In the genomic region with DNA sequence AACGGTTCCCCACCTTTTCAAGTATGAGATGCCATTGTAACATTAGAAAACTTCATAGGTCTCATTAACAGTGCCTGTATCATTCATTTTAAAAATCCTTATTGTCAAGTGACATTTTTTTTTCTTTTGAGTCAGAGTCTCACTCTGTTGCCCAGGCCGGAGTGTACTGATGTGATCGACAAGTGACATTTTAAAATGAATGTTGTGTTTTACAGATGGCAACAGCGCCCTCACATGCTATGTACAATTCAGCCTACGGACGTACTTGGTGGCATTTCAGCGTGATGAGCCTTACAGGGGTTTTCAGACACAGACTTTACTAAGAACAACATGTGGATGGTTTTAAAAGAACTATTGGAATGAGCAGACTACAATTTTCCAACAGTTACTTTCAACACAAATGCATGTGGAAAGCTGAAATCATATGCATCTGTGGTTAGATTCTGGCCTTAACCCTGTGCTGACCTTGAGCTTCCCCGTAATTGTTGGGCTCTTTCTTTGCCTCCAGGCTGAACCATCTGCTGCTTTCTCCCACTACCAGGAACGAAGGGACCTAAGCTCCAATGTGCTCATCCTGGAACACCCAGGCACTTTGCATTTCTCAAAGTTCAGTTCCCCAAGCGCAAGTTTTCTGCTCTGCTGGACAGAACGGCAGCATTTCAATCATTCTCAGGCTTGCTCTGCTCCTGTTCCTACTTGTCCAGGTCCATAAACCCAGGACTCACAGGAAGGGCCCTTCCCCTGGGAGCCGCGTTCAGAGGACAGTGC, we compare ENCODE assay signal across 9 cellular contexts.
DNase-seq lines count a peak whose midpoint lies in the region; ATAC-seq and TF ChIP-seq lines count a peak whose summit lies in the region.
"Had no signal": no experiment of that assay in that cellular context is flagged by ENCODE, and none has a peak within 500 bp of the region (broad histone marks: within the 10 kb centered on the region; RNA-seq: fewer than 3 reads in every experiment).

No MANE protein-coding gene starts in this region.

- no peaks in the 10 kb centered on the region for H3K79me2 ChIP-seq in osteoblast (ENCODE audit: insufficient read depth, low read length)

- H3K9me3 ChIP-seq in HEK293 (ENCODE audit: control insufficient read depth, insufficient read depth, low read depth, low read length) (no peaks in the 10 kb centered on the region), Panc1 (ENCODE audit: control insufficient read depth, insufficient read depth, low read depth, low read length) (no peaks in the 10 kb centered on the region), osteoblast (ENCODE audit: low read depth, low read length) (no peaks in the 10 kb centered on the region)

- H4K20me1 ChIP-seq in osteoblast (ENCODE audit: insufficient read depth, low read length): no peaks in the 10 kb centered on the region

- intact Hi-C loops in Panc1 (cut with micrococcal nuclease; ENCODE audit: unreplicated experiment): loop anchor here (5.0 to 10.0 kb wide), 2 partner anchors 178 to 285 kb away; no protein-coding TSS in a partner anchor

- CTCF ChIA-PET in HEK293 (lab: Yijun Ruan, JAX): interaction anchor here (0.6 to 4.1 kb wide), 24 partner anchors 9 to 532 kb away, joined by 3 to 38 read pairs (median 4); no protein-coding TSS in a partner anchor
- CTCF ChIA-PET in Panc1 (lab: Charles Lee): interaction anchor here (0.6 to 1.5 kb wide), 2 partner anchors 286 to 328 kb away, joined by 3 to 7 read pairs; no protein-coding TSS in a partner anchor

- ATAC-seq in Panc1 (peak; percentile 93), GM18909 (IDR thresholded peaks at IDR 0.05; ENCODE audit: poor library complexity, unreplicated experiment) (no peak), GM21786 (IDR thresholded peaks at IDR 0.05; ENCODE audit: unreplicated experiment) (no peak)

- peak overlapping the region; percentile 18 for H3K4me2 ChIP-seq in osteoblast (ENCODE audit: insufficient read depth, low read length)
- H3K4me2 ChIP-seq: KMS-11 had no signal

- peak overlapping the region; percentile 76 for H2AFZ ChIP-seq in osteoblast (ENCODE audit: low read length)

- H3K4me3 ChIP-seq in HEK293 (ENCODE audit: low read depth, low read length) (no peak overlapping the region), Panc1 (ENCODE audit: low read depth in 2 of 2, low read length in 2 of 2) (no peak overlapping the region), osteoblast (ENCODE audit: insufficient read depth, low read length) (no peak overlapping the region)

- POLR2A ChIA-PET in HEK293 (lab: Yijun Ruan, JAX): no interaction called here
- POLR2A ChIA-PET in Panc1 (lab: Charles Lee): interaction anchor here (0.6 kb wide), 1 partner anchor 155 kb away, joined by 3 read pairs; no protein-coding TSS in a partner anchor

- no peaks in the 10 kb centered on the region for H3K36me3 ChIP-seq in HEK293 (ENCODE audit: control insufficient read depth in 2 of 2, insufficient read depth in 1 of 2, low read length in 2 of 2)
- H3K36me3 ChIP-seq in Panc1 (ENCODE audit: control insufficient read depth, insufficient read depth, low read length): no peaks in the 10 kb centered on the region
- H3K36me3 ChIP-seq in osteoblast (ENCODE audit: insufficient read depth, low read length): no peaks in the 10 kb centered on the region

- in situ Hi-C loops in Panc1 (cut with HindIII; ENCODE audit: low pct_unique_long_range_greater_than_20kb, low sequenced_read_pairs): no loop called here

- H3K27me3 ChIP-seq in Panc1 (ENCODE audit: control insufficient read depth, insufficient read depth, low read length) (no peaks in the 10 kb centered on the region), osteoblast (ENCODE audit: insufficient read depth, low read length) (no peaks in the 10 kb centered on the region)

- DNase-seq in CD1c-positive myeloid dendritic cell (ENCODE audit: extremely low spot score): peak; percentile 33
- DNase-seq in Panc1 (ENCODE audit: low read depth, low spot score): peak; percentile 51
- no peak for DNase-seq in epithelial cell of prostate (ENCODE audit: low read depth, low spot score)
- DNase-seq in osteoblast (ENCODE audit: insufficient read length, low spot score, missing footprints): peak; percentile 76
- no peak for DNase-seq in stimulated activated naive CD4-positive, alpha-beta T cell (lab: John Stamatoyannopoulos, UW)

- TF ChIP-seq CTCF in HEK293 (tag by site-specific recombination; IDR thresholded peaks at IDR 0.05) (no peak; the same call in 1 of the 2 replicates), Panc1 (IDR thresholded peaks at IDR 0.05) (peak; percentile 80), osteoblast (IDR thresholded peaks at IDR 0.05; ENCODE audit: extremely low read depth, low read depth, low read length) (peak; percentile 77)

- H3K27ac ChIP-seq in HEK293 (ENCODE audit: extremely low read depth, low read depth, low read length) (no peak overlapping the region), Panc1 (ENCODE audit: low read length) (0 out of 2 replicates have a peak overlapping the region, but pooled peaks have one; percentile 7), epithelial cell of prostate (peak overlapping the region; percentile 57), osteoblast (ENCODE audit: low read depth, low read length) (no peak overlapping the region)
- H3K27ac ChIP-seq: KMS-11 had no signal

- BruUV-seq in Panc1 (replicated peaks; lab: Mats Ljungman, UMichigan): no TSS peak

- no peaks in the 10 kb centered on the region for H3K4me1 ChIP-seq in HEK293 (ENCODE audit: control insufficient read depth, insufficient read depth, low read length)
- H3K4me1 ChIP-seq in Panc1 (ENCODE audit: control insufficient read depth, insufficient read depth, low read length): peaks cover 4% of the 10 kb centered on the region
- peaks cover 17% of the 10 kb centered on the region for H3K4me1 ChIP-seq in osteoblast (ENCODE audit: insufficient read depth, low read length)

TF ChIP-seq in HEK293, 187 proteins besides CTCF, POLR2A, EP300 and RAD21:
- TF ChIP-seq ZNF654 (tag by site-specific recombination; IDR thresholded peaks at IDR 0.05; ENCODE audit: low read depth): peak; percentile 43
- TF ChIP-seq SCRT1 (tag by site-specific recombination; IDR thresholded peaks at IDR 0.05; ENCODE audit: borderline replicate concordance): peak; percentile 70; the same call in 1 of the 2 replicates
- peak; percentile 62; the same call in 1 of the 2 replicates for TF ChIP-seq ZNF121 (tag by site-specific recombination; IDR thresholded peaks at IDR 0.05)
- no peak for TF ChIP-seq ZNF157 (tag by site-specific recombination; IDR thresholded peaks at IDR 0.05)
- TF ChIP-seq, protein P1, sequence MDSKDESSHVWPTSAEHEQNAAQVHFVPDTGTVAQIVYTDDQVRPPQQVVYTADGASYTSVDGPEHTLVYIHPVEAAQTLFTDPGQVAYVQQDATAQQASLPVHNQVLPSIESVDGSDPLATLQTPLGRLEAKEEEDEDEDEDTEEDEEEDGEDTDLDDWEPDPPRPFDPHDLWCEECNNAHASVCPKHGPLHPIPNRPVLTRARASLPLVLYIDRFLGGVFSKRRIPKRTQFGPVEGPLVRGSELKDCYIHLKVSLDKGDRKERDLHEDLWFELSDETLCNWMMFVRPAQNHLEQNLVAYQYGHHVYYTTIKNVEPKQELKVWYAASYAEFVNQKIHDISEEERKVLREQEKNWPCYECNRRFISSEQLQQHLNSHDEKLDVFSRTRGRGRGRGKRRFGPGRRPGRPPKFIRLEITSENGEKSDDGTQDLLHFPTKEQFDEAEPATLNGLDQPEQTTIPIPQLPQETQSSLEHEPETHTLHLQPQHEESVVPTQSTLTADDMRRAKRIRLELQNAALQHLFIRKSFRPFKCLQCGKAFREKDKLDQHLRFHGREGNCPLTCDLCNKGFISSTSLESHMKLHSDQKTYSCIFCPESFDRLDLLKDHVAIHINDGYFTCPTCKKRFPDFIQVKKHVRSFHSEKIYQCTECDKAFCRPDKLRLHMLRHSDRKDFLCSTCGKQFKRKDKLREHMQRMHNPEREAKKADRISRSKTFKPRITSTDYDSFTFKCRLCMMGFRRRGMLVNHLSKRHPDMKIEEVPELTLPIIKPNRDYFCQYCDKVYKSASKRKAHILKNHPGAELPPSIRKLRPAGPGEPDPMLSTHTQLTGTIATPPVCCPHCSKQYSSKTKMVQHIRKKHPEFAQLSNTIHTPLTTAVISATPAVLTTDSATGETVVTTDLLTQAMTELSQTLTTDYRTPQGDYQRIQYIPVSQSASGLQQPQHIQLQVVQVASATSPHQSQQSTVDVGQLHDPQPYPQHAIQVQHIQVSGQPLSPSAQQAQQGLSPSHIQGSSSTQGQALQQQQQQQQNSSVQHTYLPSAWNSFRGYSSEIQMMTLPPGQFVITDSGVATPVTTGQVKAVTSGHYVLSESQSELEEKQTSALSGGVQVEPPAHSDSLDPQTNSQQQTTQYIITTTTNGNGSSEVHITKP (tag by site-specific recombination; IDR thresholded peaks at IDR 0.05): peak; percentile 93
- TF ChIP-seq ZNF223 (tag by site-specific recombination; IDR thresholded peaks at IDR 0.05): 0 out of 2 replicates have a peak, but pooled peaks have one; percentile 10

Comparison
In these comparisons a context has a peak if more than half of its experiments do, and no peak if none do; other contexts are left out.
1. DNase-seq: peak in CD1c-positive myeloid dendritic cell (single experiment), Panc1 (single experiment) and osteoblast (single experiment); none in epithelial cell of prostate (single experiment) and stimulated activated naive CD4-positive, alpha-beta T cell (0 of 6).
2. H3K27ac ChIP-seq: peak in Panc1 (single experiment) and epithelial cell of prostate (single experiment); none in HEK293 (single experiment) and osteoblast (single experiment).